Comparison of ENCODE assay signal across 1 cellular context in genomic region chr11:118998822-118999221, GRCh38.
A peak's percentile ranks its signal among the peaks of the same experiment; 100 is the strongest.
TF ChIP-seq lines count a peak whose summit lies in the region.

No MANE protein-coding gene starts in this region.

TF ChIP-seq in K562, 482 proteins besides CTCF, POLR2A, EP300 and RAD21 (continued from another document):
- TF ChIP-seq, protein P1, sequence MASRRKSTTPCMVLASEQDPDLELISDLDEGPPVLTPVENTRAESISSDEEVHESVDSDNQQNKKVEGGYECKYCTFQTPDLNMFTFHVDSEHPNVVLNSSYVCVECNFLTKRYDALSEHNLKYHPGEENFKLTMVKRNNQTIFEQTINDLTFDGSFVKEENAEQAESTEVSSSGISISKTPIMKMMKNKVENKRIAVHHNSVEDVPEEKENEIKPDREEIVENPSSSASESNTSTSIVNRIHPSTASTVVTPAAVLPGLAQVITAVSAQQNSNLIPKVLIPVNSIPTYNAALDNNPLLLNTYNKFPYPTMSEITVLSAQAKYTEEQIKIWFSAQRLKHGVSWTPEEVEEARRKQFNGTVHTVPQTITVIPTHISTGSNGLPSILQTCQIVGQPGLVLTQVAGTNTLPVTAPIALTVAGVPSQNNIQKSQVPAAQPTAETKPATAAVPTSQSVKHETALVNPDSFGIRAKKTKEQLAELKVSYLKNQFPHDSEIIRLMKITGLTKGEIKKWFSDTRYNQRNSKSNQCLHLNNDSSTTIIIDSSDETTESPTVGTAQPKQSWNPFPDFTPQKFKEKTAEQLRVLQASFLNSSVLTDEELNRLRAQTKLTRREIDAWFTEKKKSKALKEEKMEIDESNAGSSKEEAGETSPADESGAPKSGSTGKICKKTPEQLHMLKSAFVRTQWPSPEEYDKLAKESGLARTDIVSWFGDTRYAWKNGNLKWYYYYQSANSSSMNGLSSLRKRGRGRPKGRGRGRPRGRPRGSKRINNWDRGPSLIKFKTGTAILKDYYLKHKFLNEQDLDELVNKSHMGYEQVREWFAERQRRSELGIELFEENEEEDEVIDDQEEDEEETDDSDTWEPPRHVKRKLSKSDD (conservative IDR thresholded peaks at IDR 0.05; ENCODE audit: low read length): no peak
- TF ChIP-seq SNRNP70 (optimal IDR thresholded peaks at IDR 0.05; ENCODE audit: low read depth, low read length) (no peak), KAT7 (CRISPR knock-in tag; IDR thresholded peaks at IDR 0.05; ENCODE audit: borderline replicate concordance) (no peak), CBX2 (IDR thresholded peaks at IDR 0.05; ENCODE audit: insufficient read depth, low read length, poor library complexity, severe bottlenecking) (no peak), MYC (IDR thresholded peaks at IDR 0.05; ENCODE audit: low read depth, low read length) (no peak), MYC (CRISPR knock-in tag; IDR thresholded peaks at IDR 0.05; ENCODE audit: borderline replicate concordance, low read depth) (no peak), NRF1 (conservative IDR thresholded peaks at IDR 0.05 in 1 of 2, IDR thresholded peaks at IDR 0.05 in 1 of 2) (peak; percentile 52 to 58), HNRNPUL1 (IDR thresholded peaks at IDR 0.05; ENCODE audit: low read length) (no peak), SMARCA4 (IDR thresholded peaks at IDR 0.05) (peak; percentile 68), ZNF3 (CRISPR knock-in tag; IDR thresholded peaks at IDR 0.05) (no peak), EHMT2 (IDR thresholded peaks at IDR 0.05) (no peak), CEBPZ (IDR thresholded peaks at IDR 0.05; ENCODE audit: borderline replicate concordance, low read depth, low read length) (no peak), FOSL1 (tag; conservative IDR thresholded peaks at IDR 0.05) (peak; percentile 85), GABPB1 (CRISPR knock-in tag; IDR thresholded peaks at IDR 0.05) (no peak), TAF1 (IDR thresholded peaks at IDR 0.05; ENCODE audit: control insufficient read depth, extremely low read depth, insufficient read depth, low read length, severe bottlenecking) (no peak), NFIX (CRISPR knock-in tag; IDR thresholded peaks at IDR 0.05; ENCODE audit: low read depth) (no peak), ARNT (IDR thresholded peaks at IDR 0.05) (no peak), ZNF551 (CRISPR knock-in tag; IDR thresholded peaks at IDR 0.05) (no peak)
- TF ChIP-seq, protein P2, sequence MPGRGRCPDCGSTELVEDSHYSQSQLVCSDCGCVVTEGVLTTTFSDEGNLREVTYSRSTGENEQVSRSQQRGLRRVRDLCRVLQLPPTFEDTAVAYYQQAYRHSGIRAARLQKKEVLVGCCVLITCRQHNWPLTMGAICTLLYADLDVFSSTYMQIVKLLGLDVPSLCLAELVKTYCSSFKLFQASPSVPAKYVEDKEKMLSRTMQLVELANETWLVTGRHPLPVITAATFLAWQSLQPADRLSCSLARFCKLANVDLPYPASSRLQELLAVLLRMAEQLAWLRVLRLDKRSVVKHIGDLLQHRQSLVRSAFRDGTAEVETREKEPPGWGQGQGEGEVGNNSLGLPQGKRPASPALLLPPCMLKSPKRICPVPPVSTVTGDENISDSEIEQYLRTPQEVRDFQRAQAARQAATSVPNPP (IDR thresholded peaks at IDR 0.05; ENCODE audit: borderline replicate concordance, insufficient read depth, insufficient read length): no peak
- TF ChIP-seq, protein P3, sequence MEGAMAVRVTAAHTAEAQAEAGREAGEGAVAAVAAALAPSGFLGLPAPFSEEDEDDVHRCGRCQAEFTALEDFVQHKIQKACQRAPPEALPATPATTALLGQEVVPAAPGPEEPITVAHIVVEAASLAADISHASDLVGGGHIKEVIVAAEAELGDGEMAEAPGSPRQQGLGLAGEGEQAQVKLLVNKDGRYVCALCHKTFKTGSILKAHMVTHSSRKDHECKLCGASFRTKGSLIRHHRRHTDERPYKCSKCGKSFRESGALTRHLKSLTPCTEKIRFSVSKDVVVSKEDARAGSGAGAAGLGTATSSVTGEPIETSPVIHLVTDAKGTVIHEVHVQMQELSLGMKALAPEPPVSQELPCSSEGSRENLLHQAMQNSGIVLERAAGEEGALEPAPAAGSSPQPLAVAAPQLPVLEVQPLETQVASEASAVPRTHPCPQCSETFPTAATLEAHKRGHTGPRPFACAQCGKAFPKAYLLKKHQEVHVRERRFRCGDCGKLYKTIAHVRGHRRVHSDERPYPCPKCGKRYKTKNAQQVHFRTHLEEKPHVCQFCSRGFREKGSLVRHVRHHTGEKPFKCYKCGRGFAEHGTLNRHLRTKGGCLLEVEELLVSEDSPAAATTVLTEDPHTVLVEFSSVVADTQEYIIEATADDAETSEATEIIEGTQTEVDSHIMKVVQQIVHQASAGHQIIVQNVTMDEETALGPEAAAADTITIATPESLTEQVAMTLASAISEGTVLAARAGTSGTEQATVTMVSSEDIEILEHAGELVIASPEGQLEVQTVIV (CRISPR knock-in tag; IDR thresholded peaks at IDR 0.05; ENCODE audit: borderline replicate concordance): no peak
- TF ChIP-seq, protein P4, sequence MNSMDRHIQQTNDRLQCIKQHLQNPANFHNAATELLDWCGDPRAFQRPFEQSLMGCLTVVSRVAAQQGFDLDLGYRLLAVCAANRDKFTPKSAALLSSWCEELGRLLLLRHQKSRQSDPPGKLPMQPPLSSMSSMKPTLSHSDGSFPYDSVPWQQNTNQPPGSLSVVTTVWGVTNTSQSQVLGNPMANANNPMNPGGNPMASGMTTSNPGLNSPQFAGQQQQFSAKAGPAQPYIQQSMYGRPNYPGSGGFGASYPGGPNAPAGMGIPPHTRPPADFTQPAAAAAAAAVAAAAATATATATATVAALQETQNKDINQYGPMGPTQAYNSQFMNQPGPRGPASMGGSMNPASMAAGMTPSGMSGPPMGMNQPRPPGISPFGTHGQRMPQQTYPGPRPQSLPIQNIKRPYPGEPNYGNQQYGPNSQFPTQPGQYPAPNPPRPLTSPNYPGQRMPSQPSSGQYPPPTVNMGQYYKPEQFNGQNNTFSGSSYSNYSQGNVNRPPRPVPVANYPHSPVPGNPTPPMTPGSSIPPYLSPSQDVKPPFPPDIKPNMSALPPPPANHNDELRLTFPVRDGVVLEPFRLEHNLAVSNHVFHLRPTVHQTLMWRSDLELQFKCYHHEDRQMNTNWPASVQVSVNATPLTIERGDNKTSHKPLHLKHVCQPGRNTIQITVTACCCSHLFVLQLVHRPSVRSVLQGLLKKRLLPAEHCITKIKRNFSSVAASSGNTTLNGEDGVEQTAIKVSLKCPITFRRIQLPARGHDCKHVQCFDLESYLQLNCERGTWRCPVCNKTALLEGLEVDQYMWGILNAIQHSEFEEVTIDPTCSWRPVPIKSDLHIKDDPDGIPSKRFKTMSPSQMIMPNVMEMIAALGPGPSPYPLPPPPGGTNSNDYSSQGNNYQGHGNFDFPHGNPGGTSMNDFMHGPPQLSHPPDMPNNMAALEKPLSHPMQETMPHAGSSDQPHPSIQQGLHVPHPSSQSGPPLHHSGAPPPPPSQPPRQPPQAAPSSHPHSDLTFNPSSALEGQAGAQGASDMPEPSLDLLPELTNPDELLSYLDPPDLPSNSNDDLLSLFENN (IDR thresholded peaks at IDR 0.05; ENCODE audit: low read depth in 2 of 2, low read length in 2 of 2): no peak
- TF ChIP-seq, protein P5, sequence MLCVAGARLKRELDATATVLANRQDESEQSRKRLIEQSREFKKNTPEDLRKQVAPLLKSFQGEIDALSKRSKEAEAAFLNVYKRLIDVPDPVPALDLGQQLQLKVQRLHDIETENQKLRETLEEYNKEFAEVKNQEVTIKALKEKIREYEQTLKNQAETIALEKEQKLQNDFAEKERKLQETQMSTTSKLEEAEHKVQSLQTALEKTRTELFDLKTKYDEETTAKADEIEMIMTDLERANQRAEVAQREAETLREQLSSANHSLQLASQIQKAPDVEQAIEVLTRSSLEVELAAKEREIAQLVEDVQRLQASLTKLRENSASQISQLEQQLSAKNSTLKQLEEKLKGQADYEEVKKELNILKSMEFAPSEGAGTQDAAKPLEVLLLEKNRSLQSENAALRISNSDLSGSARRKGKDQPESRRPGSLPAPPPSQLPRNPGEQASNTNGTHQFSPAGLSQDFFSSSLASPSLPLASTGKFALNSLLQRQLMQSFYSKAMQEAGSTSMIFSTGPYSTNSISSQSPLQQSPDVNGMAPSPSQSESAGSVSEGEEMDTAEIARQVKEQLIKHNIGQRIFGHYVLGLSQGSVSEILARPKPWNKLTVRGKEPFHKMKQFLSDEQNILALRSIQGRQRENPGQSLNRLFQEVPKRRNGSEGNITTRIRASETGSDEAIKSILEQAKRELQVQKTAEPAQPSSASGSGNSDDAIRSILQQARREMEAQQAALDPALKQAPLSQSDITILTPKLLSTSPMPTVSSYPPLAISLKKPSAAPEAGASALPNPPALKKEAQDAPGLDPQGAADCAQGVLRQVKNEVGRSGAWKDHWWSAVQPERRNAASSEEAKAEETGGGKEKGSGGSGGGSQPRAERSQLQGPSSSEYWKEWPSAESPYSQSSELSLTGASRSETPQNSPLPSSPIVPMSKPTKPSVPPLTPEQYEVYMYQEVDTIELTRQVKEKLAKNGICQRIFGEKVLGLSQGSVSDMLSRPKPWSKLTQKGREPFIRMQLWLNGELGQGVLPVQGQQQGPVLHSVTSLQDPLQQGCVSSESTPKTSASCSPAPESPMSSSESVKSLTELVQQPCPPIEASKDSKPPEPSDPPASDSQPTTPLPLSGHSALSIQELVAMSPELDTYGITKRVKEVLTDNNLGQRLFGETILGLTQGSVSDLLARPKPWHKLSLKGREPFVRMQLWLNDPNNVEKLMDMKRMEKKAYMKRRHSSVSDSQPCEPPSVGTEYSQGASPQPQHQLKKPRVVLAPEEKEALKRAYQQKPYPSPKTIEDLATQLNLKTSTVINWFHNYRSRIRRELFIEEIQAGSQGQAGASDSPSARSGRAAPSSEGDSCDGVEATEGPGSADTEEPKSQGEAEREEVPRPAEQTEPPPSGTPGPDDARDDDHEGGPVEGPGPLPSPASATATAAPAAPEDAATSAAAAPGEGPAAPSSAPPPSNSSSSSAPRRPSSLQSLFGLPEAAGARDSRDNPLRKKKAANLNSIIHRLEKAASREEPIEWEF (CRISPR knock-in tag; IDR thresholded peaks at IDR 0.05): no peak
